Comparison of ENCODE assay signal across 20 cellular contexts in the genomic region with DNA sequence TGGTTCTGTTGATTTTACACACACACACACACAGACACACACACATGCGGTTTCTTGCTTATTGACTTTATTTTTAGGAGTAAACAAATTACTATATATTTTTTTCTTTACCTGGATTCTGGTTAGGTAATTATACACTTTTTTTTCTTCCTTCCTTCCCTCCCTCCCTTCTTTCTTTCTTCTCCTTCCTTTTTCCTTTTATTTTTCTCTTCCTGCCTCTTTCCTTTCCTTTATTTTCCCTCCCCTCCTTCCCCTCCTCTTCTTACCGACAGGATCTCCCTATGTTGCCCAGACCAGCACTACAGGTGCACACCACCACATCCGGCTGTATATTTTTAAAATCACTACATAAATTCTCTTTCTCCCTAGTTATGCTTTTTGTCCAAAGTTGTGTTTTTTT. TPM values are rescaled to one million over a fixed set of nuclear protein-coding genes. Genes with fewer than 3 reads are reported as not detected.
DNase-seq lines count a peak whose midpoint lies in the region; ATAC-seq, FAIRE-seq and TF ChIP-seq lines count a peak whose summit lies in the region.
"Had no signal": no experiment of that assay in that cellular context is flagged by ENCODE, and none has a peak within 500 bp of the region (broad histone marks: within the 10 kb centered on the region; RNA-seq: fewer than 3 reads in every experiment).

No MANE protein-coding gene starts in this region.

- H3K9me2 ChIP-seq in DOHH2 (replicated peaks; ENCODE audit: control insufficient read depth, low read length), result no peaks in the 10 kb centered on the region

- H3K36me3 ChIP-seq in DOHH2 (ENCODE audit: control insufficient read depth, low read length) (no peaks in the 10 kb centered on the region), NT2/D1 (ENCODE audit: insufficient read depth, insufficient read length, low read length) (no peaks in the 10 kb centered on the region), HepG2 (replicated peaks in 1 of 2; ENCODE audit: control insufficient read depth in 1 of 2, insufficient read depth in 2 of 2, low read length in 2 of 2) (no peaks in the 10 kb centered on the region), left lung (no peaks in the 10 kb centered on the region)
- H3K36me3 ChIP-seq: BE2C, HAP-1 had no signal

- H4K20me1 ChIP-seq in DOHH2 (ENCODE audit: control insufficient read depth, insufficient read depth, low read depth, low read length) (no peaks in the 10 kb centered on the region), HepG2 (ENCODE audit: insufficient read depth, low read length) (no peaks in the 10 kb centered on the region)

- H3K4me3 ChIP-seq in DOHH2 (ENCODE audit: low read length) (no peak overlapping the region), NT2/D1 (ENCODE audit: insufficient read length, low read depth) (no peak overlapping the region), HepG2 (replicated peaks in 1 of 3; ENCODE audit: insufficient read depth in 1 of 3, low read depth in 2 of 3, low read length in 3 of 3) (peak overlapping the region; percentile 37 to 85 (median 77)), left lung (no peak overlapping the region)
- H3K4me3 ChIP-seq: HAP-1 had no signal

- intact Hi-C loops in HepG2 (cut with micrococcal nuclease; ENCODE audit: unreplicated experiment), result loop anchor here (1.0 to 2.0 kb wide), 3 partner anchors 14 to 50 kb away; partner anchors contain the start of genes CAPN1 and ZNHIT2
- intact Hi-C loops in left lung (cut with DNase I), result no loop called here

- H3K4me2 ChIP-seq in DOHH2 (ENCODE audit: low read length) (peak overlapping the region; percentile 27; the same call in 1 of the 2 replicates), HepG2 (ENCODE audit: low read depth, low read length) (peak overlapping the region; percentile 81)
- H3K4me2 ChIP-seq: KMS-11 had no signal

- no TSS peak for BruUV-seq in HepG2 (replicated peaks; lab: Mats Ljungman, UMichigan)

- peaks cover 29% of the 10 kb centered on the region for H3K4me1 ChIP-seq in DOHH2 (ENCODE audit: control insufficient read depth, low read length)
- peaks cover 11% of the 10 kb centered on the region for H3K4me1 ChIP-seq in NT2/D1 (ENCODE audit: insufficient read depth, insufficient read length)
- H3K4me1 ChIP-seq in HepG2 (ENCODE audit: insufficient read depth, low read length), result peaks cover 80% of the 10 kb centered on the region
- H3K4me1 ChIP-seq in left lung, result no peaks in the 10 kb centered on the region
- H3K4me1 ChIP-seq: BE2C, HAP-1 had no signal

- H3F3A ChIP-seq in DOHH2 (ENCODE audit: control insufficient read depth, insufficient read depth), result no peaks in the 10 kb centered on the region; the same call in 1 of the 2 replicates

- WGBS in HepG2 (ENCODE audit: low lambda C conversion rate), result 45% methylated on average over 3 of the region's 3 CpGs

- TF ChIP-seq CTCF in DOHH2 (IDR thresholded peaks at IDR 0.05; ENCODE audit: low read depth, low read length, poor library complexity, severe bottlenecking) (no peak), HepG2 (CRISPR knock-in tag; IDR thresholded peaks at IDR 0.05) (no peak), left lung (IDR thresholded peaks at IDR 0.05) (no peak)

- no peak for TF ChIP-seq EP300 in HepG2 (IDR thresholded peaks at IDR 0.05; ENCODE audit: low read depth in 2 of 2, low read length in 2 of 2)
- TF ChIP-seq EP300 in HepG2 (CRISPR knock-in tag; IDR thresholded peaks at IDR 0.05; ENCODE audit: borderline replicate concordance), result no peak

- no peak overlapping the region for H2AFZ ChIP-seq in HepG2 (ENCODE audit: low read length)

- in situ Hi-C loops in HepG2 (cut with HindIII; ENCODE audit: extremely low pct_ligation_motif_present, low pct_unique_long_range_greater_than_20kb), result no loop called here

- no peak for FAIRE-seq in HepG2 (lab: Jason Lieb, UNC)
- FAIRE-seq: A204.1 had no signal

- DNase-seq in NT2/D1 (ENCODE audit: low read depth, low spot score) (no peak), HepG2 (ENCODE audit: low spot score) (no peak), left lung (no peak), activated gamma-delta T cell treated with Interleukin-2 at 50 U/mL for 16 hours (no peak), NCI-H69 (lab: John Stamatoyannopoulos, UW) (no peak)
- DNase-seq: ACHN; BE2C; C1 segment of cervical spinal cord; CD4-positive, CD25-positive, alpha-beta regulatory T cell; CD8-positive, alpha-beta memory T cell; COR-L47; DMS153; DMS79; GF-D8 had no signal

- H3K27me3 ChIP-seq in DOHH2 (ENCODE audit: control insufficient read depth, low read length) (no peaks in the 10 kb centered on the region), NT2/D1 (ENCODE audit: insufficient read depth, insufficient read length) (no peaks in the 10 kb centered on the region), HepG2 (ENCODE audit: control insufficient read depth in 1 of 2, insufficient read depth in 2 of 2, low read length in 2 of 2) (no peaks in the 10 kb centered on the region), left lung (no peaks in the 10 kb centered on the region)
- H3K27me3 ChIP-seq: BE2C had no signal

- TF ChIP-seq RAD21 in HepG2 (CRISPR knock-in tag; IDR thresholded peaks at IDR 0.05), result no peak

- CTCF ChIA-PET in HepG2 (lab: Yijun Ruan, JAX; ENCODE audit: low intra/inter-chr PET ratio, low total read pairs), result no interaction called here

- H3K9me3 ChIP-seq in DOHH2 (ENCODE audit: control insufficient read depth, insufficient read depth, low read length) (no peaks in the 10 kb centered on the region), NT2/D1 (ENCODE audit: insufficient read depth, low read length) (no peaks in the 10 kb centered on the region), HepG2 (ENCODE audit: low read length) (no peaks in the 10 kb centered on the region), left lung (no peaks in the 10 kb centered on the region)
- H3K9me3 ChIP-seq: BE2C, HAP-1 had no signal

- H3K79me2 ChIP-seq in DOHH2 (ENCODE audit: control insufficient read depth, low read length) (no peaks in the 10 kb centered on the region), HepG2 (ENCODE audit: insufficient read depth, low read length) (no peaks in the 10 kb centered on the region)

- TF ChIP-seq POLR2A in HepG2 (IDR thresholded peaks at IDR 0.05; ENCODE audit: insufficient read depth in 1 of 2, low read depth in 2 of 2, low read length in 2 of 2), result no peak

- H3K27ac ChIP-seq in DOHH2 (ENCODE audit: low read depth, low read length) (peak overlapping the region; percentile 5; the same call in 1 of the 2 replicates), HepG2 (ENCODE audit: extremely low read length, insufficient read depth, low read length) (peak overlapping the region; percentile 99), left lung (no peak overlapping the region)
- H3K27ac ChIP-seq: KMS-11 had no signal

- no peak for ATAC-seq in HepG2
- no peak for ATAC-seq in left lung
- no peak for ATAC-seq in GM19452 (IDR thresholded peaks at IDR 0.05; ENCODE audit: unreplicated experiment)

- H3K9ac ChIP-seq in NT2/D1 (ENCODE audit: insufficient read length, low read depth) (peak overlapping the region; percentile 17), HepG2 (ENCODE audit: insufficient read depth, low read depth, low read length) (peak overlapping the region; percentile 80)
- H3K9ac ChIP-seq: KMS-11 had no signal

- POLR2A ChIA-PET in HepG2 (lab: Yijun Ruan, JAX), result interaction anchor here (1.2 to 6.5 kb wide), 5 partner anchors 13 to 49 kb away, joined by 5 to 105 read pairs (median 72); partner anchors contain the start of genes CAPN1, FAU, MRPL49 and SYVN1

RNA-seq across cellular contexts. Expression of gene SPDYC, which starts 3.1 kb away (rescaled TPM):
- 0.15 TPM in 1 of 2 replicates, not detected in the other for total RNA-seq in HepG2 (2016; rRNA removed; fragmentation: Illumina TruSeq; extraction: Trizol)
- total RNA-seq in HepG2 (2016; cell fraction: cytosol; rRNA removed; fragmentation: Illumina TruSeq; extraction: Trizol; ENCODE audit: low read depth), result not detected in 2 replicates
- 0.15 and 0.19 TPM in 2 replicates for total RNA-seq in HepG2 (2016; cell fraction: insoluble cytoplasmic fraction; rRNA removed; fragmentation: Illumina TruSeq; extraction: Trizol)
- not detected in 2 replicates for total RNA-seq in HepG2 (2016; cell fraction: membrane; rRNA removed; fragmentation: Illumina TruSeq; extraction: Trizol)
- total RNA-seq in HepG2 (2016; cell fraction: nucleus; rRNA removed; fragmentation: Illumina TruSeq; extraction: Trizol), result not detected in 2 replicates
- 0.26 and 0.33 TPM in 2 replicates for polyA plus RNA-seq in HepG2 (2011; rRNA removed)
- 0.18 and 0.28 TPM in 2 replicates for polyA plus RNA-seq in HepG2 (2011; cell fraction: cytosol; rRNA removed)
- 0.42 and 0.71 TPM in 2 replicates for polyA plus RNA-seq in HepG2 (2011; cell fraction: nucleus; rRNA removed)
- 0.39 and 0.44 TPM in 2 replicates for polyA plus RNA-seq in HepG2 (2012)
- polyA plus RNA-seq in HepG2 (2016; cell fraction: cytosol; fragmentation: Illumina TruSeq; extraction: Trizol; ENCODE audit: low read depth), result not detected in 2 replicates
- not detected in 2 replicates for polyA plus RNA-seq in HepG2 (2016; cell fraction: insoluble cytoplasmic fraction; fragmentation: Illumina TruSeq; extraction: Trizol; ENCODE audit: low read depth)
- polyA plus RNA-seq in HepG2 (2016; cell fraction: membrane; fragmentation: Illumina TruSeq; extraction: Trizol; ENCODE audit: low read depth), result not detected in 2 replicates
- 0.52 TPM in 1 of 2 replicates, not detected in the other for polyA plus RNA-seq in HepG2 (2016; cell fraction: nucleus; fragmentation: Illumina TruSeq; extraction: Trizol; ENCODE audit: insufficient read depth, low read depth)
- polyA minus RNA-seq in HepG2 (2011; rRNA and poly(A)+ RNA removed; ENCODE audit: low replicate concordance), result not detected in 2 replicates
- polyA minus RNA-seq in HepG2 (2011; cell fraction: cytosol; rRNA and poly(A)+ RNA removed), result 0.59 TPM in 1 of 2 replicates, not detected in the other
- not detected in 2 replicates for polyA minus RNA-seq in HepG2 (2011; cell fraction: nucleus; rRNA and poly(A)+ RNA removed)
- total RNA-seq in left lung, result not detected
- total RNA-seq: CD4-positive, CD25-positive, alpha-beta regulatory T cell; CD8-positive, alpha-beta memory T cell; H4 had no signal
- polyA plus RNA-seq: CD4-positive, CD25-positive, alpha-beta regulatory T cell; CD8-positive, alpha-beta memory T cell had no signal

RNA-seq across cellular contexts. Expression of gene CAPN1, which starts 14.8 kb away (rescaled TPM):
- total RNA-seq in HepG2 (2016; rRNA removed; fragmentation: Illumina TruSeq; extraction: Trizol) (51.2 and 57.3 TPM in 2 replicates), left lung (100 to 1,000 TPM; 232 to 248 TPM)
- total RNA-seq in HepG2 (2016; cell fraction: cytosol; rRNA removed; fragmentation: Illumina TruSeq; extraction: Trizol; ENCODE audit: low read depth), result 26.4 and 34.4 TPM in 2 replicates
- total RNA-seq in HepG2 (2016; cell fraction: insoluble cytoplasmic fraction; rRNA removed; fragmentation: Illumina TruSeq; extraction: Trizol), result 43.3 and 63.5 TPM in 2 replicates
- 26.6 and 29.7 TPM in 2 replicates for total RNA-seq in HepG2 (2016; cell fraction: membrane; rRNA removed; fragmentation: Illumina TruSeq; extraction: Trizol)
- total RNA-seq in HepG2 (2016; cell fraction: nucleus; rRNA removed; fragmentation: Illumina TruSeq; extraction: Trizol), result 37.0 and 44.2 TPM in 2 replicates
- polyA plus RNA-seq in HepG2 (2011; rRNA removed), result 82.6 and 92.6 TPM in 2 replicates
- 23.9 and 34.7 TPM in 2 replicates for polyA plus RNA-seq in HepG2 (2011; cell fraction: cytosol; rRNA removed)
- 429 and 543 TPM in 2 replicates for polyA plus RNA-seq in HepG2 (2011; cell fraction: nucleus; rRNA removed)
- 41.7 and 58.1 TPM in 2 replicates for polyA plus RNA-seq in HepG2 (2012)
- polyA plus RNA-seq in HepG2 (2016; cell fraction: cytosol; fragmentation: Illumina TruSeq; extraction: Trizol; ENCODE audit: low read depth), result 11.8 and 12.0 TPM in 2 replicates
- 39.8 and 54.5 TPM in 2 replicates for polyA plus RNA-seq in HepG2 (2016; cell fraction: insoluble cytoplasmic fraction; fragmentation: Illumina TruSeq; extraction: Trizol; ENCODE audit: low read depth)
- 24.4 and 28.3 TPM in 2 replicates for polyA plus RNA-seq in HepG2 (2016; cell fraction: membrane; fragmentation: Illumina TruSeq; extraction: Trizol; ENCODE audit: low read depth)
- 116 and 118 TPM in 2 replicates for polyA plus RNA-seq in HepG2 (2016; cell fraction: nucleus; fragmentation: Illumina TruSeq; extraction: Trizol; ENCODE audit: insufficient read depth, low read depth)
- 129 and 175 TPM in 2 replicates for polyA minus RNA-seq in HepG2 (2011; rRNA and poly(A)+ RNA removed; ENCODE audit: low replicate concordance)
- 33.2 and 36.8 TPM in 2 replicates for polyA minus RNA-seq in HepG2 (2011; cell fraction: cytosol; rRNA and poly(A)+ RNA removed)
- 47.1 and 54.0 TPM in 2 replicates for polyA minus RNA-seq in HepG2 (2011; cell fraction: nucleus; rRNA and poly(A)+ RNA removed)

RNA-seq across cellular contexts. Expression of gene SYVN1, which starts 32.6 kb away (rescaled TPM):
- 7.4 and 10.3 TPM in 2 replicates for total RNA-seq in HepG2 (2016; rRNA removed; fragmentation: Illumina TruSeq; extraction: Trizol)
- total RNA-seq in HepG2 (2016; cell fraction: cytosol; rRNA removed; fragmentation: Illumina TruSeq; extraction: Trizol; ENCODE audit: low read depth), result 5.5 and 6.4 TPM in 2 replicates
- total RNA-seq in HepG2 (2016; cell fraction: insoluble cytoplasmic fraction; rRNA removed; fragmentation: Illumina TruSeq; extraction: Trizol), result 7.6 and 9.3 TPM in 2 replicates
- total RNA-seq in HepG2 (2016; cell fraction: membrane; rRNA removed; fragmentation: Illumina TruSeq; extraction: Trizol), result 5.6 and 6.7 TPM in 2 replicates
- 25.3 and 26.9 TPM in 2 replicates for total RNA-seq in HepG2 (2016; cell fraction: nucleus; rRNA removed; fragmentation: Illumina TruSeq; extraction: Trizol)
- 22.5 and 25.8 TPM in 2 replicates for polyA plus RNA-seq in HepG2 (2011; rRNA removed)
- polyA plus RNA-seq in HepG2 (2011; cell fraction: cytosol; rRNA removed), result 17.6 and 23.4 TPM in 2 replicates
- 115 and 119 TPM in 2 replicates for polyA plus RNA-seq in HepG2 (2011; cell fraction: nucleus; rRNA removed)
- 33.9 and 47.9 TPM in 2 replicates for polyA plus RNA-seq in HepG2 (2012)
- 2.0 and 2.2 TPM in 2 replicates for polyA plus RNA-seq in HepG2 (2016; cell fraction: cytosol; fragmentation: Illumina TruSeq; extraction: Trizol; ENCODE audit: low read depth)
- 7.4 and 12.4 TPM in 2 replicates for polyA plus RNA-seq in HepG2 (2016; cell fraction: insoluble cytoplasmic fraction; fragmentation: Illumina TruSeq; extraction: Trizol; ENCODE audit: low read depth)
- polyA plus RNA-seq in HepG2 (2016; cell fraction: membrane; fragmentation: Illumina TruSeq; extraction: Trizol; ENCODE audit: low read depth), result 3.4 and 4.9 TPM in 2 replicates
- polyA plus RNA-seq in HepG2 (2016; cell fraction: nucleus; fragmentation: Illumina TruSeq; extraction: Trizol; ENCODE audit: insufficient read depth, low read depth), result 64.5 and 69.0 TPM in 2 replicates
- polyA minus RNA-seq in HepG2 (2011; rRNA and poly(A)+ RNA removed; ENCODE audit: low replicate concordance), result 98.7 and 122 TPM in 2 replicates
- polyA minus RNA-seq in HepG2 (2011; cell fraction: cytosol; rRNA and poly(A)+ RNA removed), result 35.8 and 47.2 TPM in 2 replicates
- 51.0 and 56.2 TPM in 2 replicates for polyA minus RNA-seq in HepG2 (2011; cell fraction: nucleus; rRNA and poly(A)+ RNA removed)
- 10 to 100 TPM; 63.5 to 74.5 TPM for total RNA-seq in left lung

RNA-seq across cellular contexts. Expression of gene MRPL49, which starts 44.8 kb away (rescaled TPM):
- total RNA-seq in HepG2 (2016; rRNA removed; fragmentation: Illumina TruSeq; extraction: Trizol), result 53.3 and 63.2 TPM in 2 replicates
- total RNA-seq in HepG2 (2016; cell fraction: cytosol; rRNA removed; fragmentation: Illumina TruSeq; extraction: Trizol; ENCODE audit: low read depth), result 9.5 and 10.0 TPM in 2 replicates
- total RNA-seq in HepG2 (2016; cell fraction: insoluble cytoplasmic fraction; rRNA removed; fragmentation: Illumina TruSeq; extraction: Trizol), result 54.6 and 65.9 TPM in 2 replicates
- 26.1 and 26.5 TPM in 2 replicates for total RNA-seq in HepG2 (2016; cell fraction: membrane; rRNA removed; fragmentation: Illumina TruSeq; extraction: Trizol)
- total RNA-seq in HepG2 (2016; cell fraction: nucleus; rRNA removed; fragmentation: Illumina TruSeq; extraction: Trizol), result 17.5 and 18.4 TPM in 2 replicates
- 39.2 and 41.4 TPM in 2 replicates for polyA plus RNA-seq in HepG2 (2011; rRNA removed)
- polyA plus RNA-seq in HepG2 (2011; cell fraction: cytosol; rRNA removed), result 45.2 and 53.6 TPM in 2 replicates
- polyA plus RNA-seq in HepG2 (2011; cell fraction: nucleus; rRNA removed), result 10.1 and 14.8 TPM in 2 replicates
- polyA plus RNA-seq in HepG2 (2012), result 19.0 and 22.8 TPM in 2 replicates
- polyA plus RNA-seq in HepG2 (2016; cell fraction: cytosol; fragmentation: Illumina TruSeq; extraction: Trizol; ENCODE audit: low read depth), result 7.7 TPM in 2 replicates
- 66.0 and 68.9 TPM in 2 replicates for polyA plus RNA-seq in HepG2 (2016; cell fraction: insoluble cytoplasmic fraction; fragmentation: Illumina TruSeq; extraction: Trizol; ENCODE audit: low read depth)
- 17.1 and 17.2 TPM in 2 replicates for polyA plus RNA-seq in HepG2 (2016; cell fraction: membrane; fragmentation: Illumina TruSeq; extraction: Trizol; ENCODE audit: low read depth)
- 27.1 and 27.9 TPM in 2 replicates for polyA plus RNA-seq in HepG2 (2016; cell fraction: nucleus; fragmentation: Illumina TruSeq; extraction: Trizol; ENCODE audit: insufficient read depth, low read depth)
- polyA minus RNA-seq in HepG2 (2011; rRNA and poly(A)+ RNA removed; ENCODE audit: low replicate concordance), result 32.3 and 86.6 TPM in 2 replicates
- polyA minus RNA-seq in HepG2 (2011; cell fraction: cytosol; rRNA and poly(A)+ RNA removed), result 14.0 and 16.4 TPM in 2 replicates
- polyA minus RNA-seq in HepG2 (2011; cell fraction: nucleus; rRNA and poly(A)+ RNA removed), result 11.6 and 13.6 TPM in 2 replicates
- total RNA-seq in left lung, result 10 to 100 TPM; 46.8 to 47.2 TPM

RNA-seq across cellular contexts. Expression of gene FAU, which starts 45.0 kb away (rescaled TPM):
- total RNA-seq in HepG2 (2016; rRNA removed; fragmentation: Illumina TruSeq; extraction: Trizol) (869 and 1,024 TPM in 2 replicates), left lung (100 to 1,000 TPM; 621 to 685 TPM)
- 647 and 670 TPM in 2 replicates for total RNA-seq in HepG2 (2016; cell fraction: cytosol; rRNA removed; fragmentation: Illumina TruSeq; extraction: Trizol; ENCODE audit: low read depth)
- total RNA-seq in HepG2 (2016; cell fraction: insoluble cytoplasmic fraction; rRNA removed; fragmentation: Illumina TruSeq; extraction: Trizol), result 906 and 1,117 TPM in 2 replicates
- total RNA-seq in HepG2 (2016; cell fraction: membrane; rRNA removed; fragmentation: Illumina TruSeq; extraction: Trizol), result 759 and 784 TPM in 2 replicates
- 357 and 372 TPM in 2 replicates for total RNA-seq in HepG2 (2016; cell fraction: nucleus; rRNA removed; fragmentation: Illumina TruSeq; extraction: Trizol)
- 374 and 392 TPM in 2 replicates for polyA plus RNA-seq in HepG2 (2011; rRNA removed)
- polyA plus RNA-seq in HepG2 (2011; cell fraction: cytosol; rRNA removed), result 479 and 733 TPM in 2 replicates
- 228 and 230 TPM in 2 replicates for polyA plus RNA-seq in HepG2 (2011; cell fraction: nucleus; rRNA removed)
- 713 and 760 TPM in 2 replicates for polyA plus RNA-seq in HepG2 (2012)
- 645 and 677 TPM in 2 replicates for polyA plus RNA-seq in HepG2 (2016; cell fraction: cytosol; fragmentation: Illumina TruSeq; extraction: Trizol; ENCODE audit: low read depth)
- 876 and 937 TPM in 2 replicates for polyA plus RNA-seq in HepG2 (2016; cell fraction: insoluble cytoplasmic fraction; fragmentation: Illumina TruSeq; extraction: Trizol; ENCODE audit: low read depth)
- polyA plus RNA-seq in HepG2 (2016; cell fraction: membrane; fragmentation: Illumina TruSeq; extraction: Trizol; ENCODE audit: low read depth), result 684 and 723 TPM in 2 replicates
- 488 and 523 TPM in 2 replicates for polyA plus RNA-seq in HepG2 (2016; cell fraction: nucleus; fragmentation: Illumina TruSeq; extraction: Trizol; ENCODE audit: insufficient read depth, low read depth)
- polyA minus RNA-seq in HepG2 (2011; rRNA and poly(A)+ RNA removed; ENCODE audit: low replicate concordance), result 284 and 286 TPM in 2 replicates
- 148 and 154 TPM in 2 replicates for polyA minus RNA-seq in HepG2 (2011; cell fraction: cytosol; rRNA and poly(A)+ RNA removed)
- 68.0 and 81.7 TPM in 2 replicates for polyA minus RNA-seq in HepG2 (2011; cell fraction: nucleus; rRNA and poly(A)+ RNA removed)

Comparison
In these comparisons a context has a peak if more than half of its experiments do, and no peak if none do; other contexts are left out.
1. H3K27ac ChIP-seq: peak in DOHH2 (single experiment) and HepG2 (single experiment); none in left lung (0 of 2).
2. H3K4me3 ChIP-seq: peak in HepG2 (3 of 3); none in DOHH2 (single experiment), NT2/D1 (single experiment) and left lung (0 of 2).